22 cellular contexts compared by ENCODE assay signal in genomic region chr17:43860927-43861622, GRCh38. TPM values are rescaled to one million over a fixed set of nuclear protein-coding genes. Genes with fewer than 3 reads are reported as not detected.
DNase-seq lines count a peak whose midpoint lies in the region; ATAC-seq and TF ChIP-seq lines count a peak whose summit lies in the region.
"Had no signal": no experiment of that assay in that cellular context is flagged by ENCODE, and none has a peak within 500 bp of the region (broad histone marks: within the 10 kb centered on the region; RNA-seq: fewer than 3 reads in every experiment).

No MANE protein-coding gene starts in this region.

- CTCF ChIA-PET in activated naive CD4-positive, alpha-beta T cell treated with anti-CD3 and anti-CD28 coated beads, Interleukin-2, amount 10 ng/mL, durations not matched to agents 7 days and 5 days (lab: Charles Lee): interaction anchor here (0.9 to 1.5 kb wide), 2 partner anchors 17 to 101 kb away, joined by 3 read pairs; no protein-coding TSS in a partner anchor

- no peak for TF ChIP-seq CTCF in gastroesophageal sphincter (IDR thresholded peaks at IDR 0.05)

- DNase-seq in activated T-cell treated with anti-CD3 and anti-CD28 coated beads, Interleukin-2, amount 50 U/mL, for 1 hour: peak; percentile 12
- no peak for DNase-seq in activated T-cell treated with anti-CD3 and anti-CD28 coated beads, Interleukin-2, amount 50 U/mL, for 72 hours
- DNase-seq in posterior vena cava (ENCODE audit: low spot score) (peak; percentile 84), AG08395 (ENCODE audit: low spot score) (no peak)
- DNase-seq in activated naive CD4-positive, alpha-beta T cell treated with anti-CD3 and anti-CD28 coated beads, Interleukin-2, amount 10 ng/mL, durations not matched to agents 7 days and 5 days: no peak
- DNase-seq: activated CD4-positive, alpha-beta T cell treated with anti-CD3 and anti-CD28 coated beads for 36 hours; activated CD8-positive, alpha-beta memory T cell treated with anti-CD3 and anti-CD28 coated beads, Interleukin-2, amount 50 U/mL, for 48 hours; activated naive CD4-positive, alpha-beta T cell treated with anti-CD3 and anti-CD28 coated beads for 36 hours; CD8-positive, alpha-beta memory T cell; effector CD4-positive, alpha-beta T cell; H9; left lung; naive thymus-derived CD4-positive, alpha-beta T cell; NCI-H226; T-helper 9 cell had no signal

- H3K27ac ChIP-seq in gastroesophageal sphincter: peak overlapping the region in 2 of 4 donors; percentile 36 to 64
- H3K27ac ChIP-seq: left lung, suprapubic skin had no signal

- H3K4me1 ChIP-seq in gastroesophageal sphincter: peaks cover 0 to 33% (median 0%) of the 10 kb centered on the region in 3 donors
- H3K4me1 ChIP-seq: left lung had no signal

- WGBS in gastroesophageal sphincter (ENCODE audit: low coverage in 1 of 2), 2 donors: 61 to 70% methylated on average over 2 to 6 of the region's 9 CpGs

- peaks cover 24% of the 10 kb centered on the region for H3K27me3 ChIP-seq in gastroesophageal sphincter

- no peak overlapping the region for H3K27ac Mint-ChIP-seq in activated T-cell treated with anti-CD3 and anti-CD28 coated beads, Interleukin-2, amount 50 U/mL, for 72 hours
- no peak overlapping the region for H3K27ac Mint-ChIP-seq in activated naive CD4-positive, alpha-beta T cell treated with anti-CD3 and anti-CD28 coated beads, Interleukin-2, amount 10 ng/mL, durations not matched to agents 7 days and 5 days
- H3K27ac Mint-ChIP-seq: activated CD4-positive, alpha-beta T cell treated with anti-CD3 and anti-CD28 coated beads for 36 hours; activated naive CD4-positive, alpha-beta T cell treated with anti-CD3 and anti-CD28 coated beads for 36 hours; brain; IgD-negative memory B cell; naive thymus-derived CD4-positive, alpha-beta T cell had no signal

- H3K9me3 ChIP-seq in gastroesophageal sphincter: no peaks in the 10 kb centered on the region
- H3K9me3 ChIP-seq: A549, left lung, suprapubic skin had no signal

- no peak for TF ChIP-seq EP300 in gastroesophageal sphincter (IDR thresholded peaks at IDR 0.05)

- H3K36me3 Mint-ChIP-seq in activated T-cell treated with anti-CD3 and anti-CD28 coated beads, Interleukin-2, amount 50 U/mL, for 72 hours (ENCODE audit: insufficient read depth in 2 of 2): no peaks in the 10 kb centered on the region
- H3K36me3 Mint-ChIP-seq in activated naive CD4-positive, alpha-beta T cell treated with anti-CD3 and anti-CD28 coated beads, Interleukin-2, amount 10 ng/mL, durations not matched to agents 7 days and 5 days: no peaks in the 10 kb centered on the region
- H3K36me3 Mint-ChIP-seq: brain; CD8-positive, alpha-beta memory T cell; IgD-negative memory B cell; naive thymus-derived CD4-positive, alpha-beta T cell had no signal

- no peaks in the 10 kb centered on the region for H3K4me1 Mint-ChIP-seq in activated T-cell treated with anti-CD3 and anti-CD28 coated beads, Interleukin-2, amount 50 U/mL, for 72 hours (ENCODE audit: low read depth)
- no peaks in the 10 kb centered on the region for H3K4me1 Mint-ChIP-seq in activated naive CD4-positive, alpha-beta T cell treated with anti-CD3 and anti-CD28 coated beads, Interleukin-2, amount 10 ng/mL, durations not matched to agents 7 days and 5 days
- H3K4me1 Mint-ChIP-seq: activated CD4-positive, alpha-beta T cell treated with anti-CD3 and anti-CD28 coated beads for 36 hours; brain; CD8-positive, alpha-beta memory T cell; IgD-negative memory B cell had no signal

- no peaks in the 10 kb centered on the region for H3K36me3 ChIP-seq in gastroesophageal sphincter
- H3K36me3 ChIP-seq: left lung, suprapubic skin had no signal

- no peak for ATAC-seq in activated T-cell treated with anti-CD3 and anti-CD28 coated beads, Interleukin-2, amount 50 U/mL, for 72 hours (replicated peaks in 1 of 2)
- ATAC-seq in gastroesophageal sphincter (peak; percentile 61), HG03442 (IDR thresholded peaks at IDR 0.05; ENCODE audit: unreplicated experiment) (no peak), HG02623 (IDR thresholded peaks at IDR 0.05; ENCODE audit: unreplicated experiment) (no peak)
- ATAC-seq: A549; activated CD4-positive, alpha-beta T cell treated with anti-CD3 and anti-CD28 coated beads for 36 hours; left lung; naive thymus-derived CD4-positive, alpha-beta T cell had no signal

- no peaks in the 10 kb centered on the region for H3K9me3 Mint-ChIP-seq in activated T-cell treated with anti-CD3 and anti-CD28 coated beads, Interleukin-2, amount 50 U/mL, for 72 hours
- no peaks in the 10 kb centered on the region for H3K9me3 Mint-ChIP-seq in activated naive CD4-positive, alpha-beta T cell treated with anti-CD3 and anti-CD28 coated beads, Interleukin-2, amount 10 ng/mL, durations not matched to agents 7 days and 5 days
- H3K9me3 Mint-ChIP-seq: activated naive CD4-positive, alpha-beta T cell treated with anti-CD3 and anti-CD28 coated beads for 36 hours; brain; H9; IgD-negative memory B cell; naive thymus-derived CD4-positive, alpha-beta T cell had no signal

- H3K4me3 ChIP-seq in gastroesophageal sphincter: no peak overlapping the region
- H3K4me3 ChIP-seq: A549, left lung, suprapubic skin had no signal

- intact Hi-C loops in posterior vena cava (cut with DNase I): no loop called here

- no peak for TF ChIP-seq POLR2A in gastroesophageal sphincter (IDR thresholded peaks at IDR 0.05)

- peaks cover 14% of the 10 kb centered on the region for H3K27me3 Mint-ChIP-seq in activated T-cell treated with anti-CD3 and anti-CD28 coated beads, Interleukin-2, amount 50 U/mL, for 72 hours (ENCODE audit: low read depth)
- H3K27me3 Mint-ChIP-seq in activated naive CD4-positive, alpha-beta T cell treated with anti-CD3 and anti-CD28 coated beads, Interleukin-2, amount 10 ng/mL, durations not matched to agents 7 days and 5 days: peaks cover 39% of the 10 kb centered on the region

- H3K4me3 Mint-ChIP-seq in activated T-cell treated with anti-CD3 and anti-CD28 coated beads, Interleukin-2, amount 50 U/mL, for 72 hours: no peak overlapping the region
- no peak overlapping the region for H3K4me3 Mint-ChIP-seq in activated naive CD4-positive, alpha-beta T cell treated with anti-CD3 and anti-CD28 coated beads, Interleukin-2, amount 10 ng/mL, durations not matched to agents 7 days and 5 days
- H3K4me3 Mint-ChIP-seq: activated CD4-positive, alpha-beta T cell treated with anti-CD3 and anti-CD28 coated beads for 36 hours; activated naive CD4-positive, alpha-beta T cell treated with anti-CD3 and anti-CD28 coated beads for 36 hours; brain; CD8-positive, alpha-beta memory T cell; H9; IgD-negative memory B cell; naive thymus-derived CD4-positive, alpha-beta T cell had no signal

RNA-seq across cellular contexts. Expression of gene CD300LG, which starts 14.1 kb away (rescaled TPM):
- not detected for total RNA-seq in activated T-cell treated with anti-CD3 and anti-CD28 coated beads, Interleukin-2, amount 50 U/mL, for 72 hours
- total RNA-seq in gastroesophageal sphincter (10 to 100 TPM in 1 of 4 donors, 1 to 10 TPM in 3; 1.6 to 16.2 (median 3.7) TPM), posterior vena cava (1 to 10 TPM; 3.5 to 5.1 TPM)
- total RNA-seq: activated CD4-positive, alpha-beta T cell treated with anti-CD3 and anti-CD28 coated beads for 36 hours; activated naive CD4-positive, alpha-beta T cell treated with anti-CD3 and anti-CD28 coated beads for 36 hours; CD8-positive, alpha-beta memory T cell; H9; naive thymus-derived CD4-positive, alpha-beta T cell had no signal

RNA-seq across cellular contexts. Expression of gene MPP3, which starts 28.1 kb away (rescaled TPM):
- not detected for total RNA-seq in activated T-cell treated with anti-CD3 and anti-CD28 coated beads, Interleukin-2, amount 50 U/mL, for 72 hours
- total RNA-seq in gastroesophageal sphincter (10 to 100 TPM in 1 of 4 donors, 1 to 10 TPM in 3; 5.1 to 10.8 (median 7.8) TPM), posterior vena cava (10 to 100 TPM in 1 of 2 donors, 1 to 10 TPM in 1; 8.5 to 10.2 TPM)

RNA-seq across cellular contexts. Expression of gene MPP2, which starts 46.3 kb away (rescaled TPM):
- total RNA-seq in activated T-cell treated with anti-CD3 and anti-CD28 coated beads, Interleukin-2, amount 50 U/mL, for 72 hours: 1 to 10 TPM; 4.0 to 4.1 TPM
- total RNA-seq in gastroesophageal sphincter (10 to 100 TPM in 3 of 4 donors, 1 to 10 TPM in 1; 6.3 to 20.9 (median 15.1) TPM), posterior vena cava (10 to 100 TPM; 11.4 to 15.5 TPM)

Comparison
In these comparisons a context has a peak if more than half of its experiments do, and no peak if none do; other contexts are left out.
1. DNase-seq: peak in activated T-cell treated with anti-CD3 and anti-CD28 coated beads, Interleukin-2, amount 50 U/mL, for 1 hour (single experiment) and posterior vena cava (single experiment); none in activated T-cell treated with anti-CD3 and anti-CD28 coated beads, Interleukin-2, amount 50 U/mL, for 72 hours (0 of 2), activated naive CD4-positive, alpha-beta T cell treated with anti-CD3 and anti-CD28 coated beads, Interleukin-2, amount 10 ng/mL, durations not matched to agents 7 days and 5 days (single experiment) and AG08395 (single experiment).
2. RNA of gene MPP3, which starts 28.1 kb away (total RNA-seq): 8.5 to 10.2 TPM in posterior vena cava and 5.1 to 10.8 TPM in gastroesophageal sphincter; not detected in activated T-cell treated with anti-CD3 and anti-CD28 coated beads, Interleukin-2, amount 50 U/mL, for 72 hours; every median in the first group is over 4 times any median in the second.